ENCODE assay signal across 27 cellular contexts in genomic region chr12:115508990-115509389, GRCh38.
"Had no signal": no experiment of that assay in that cellular context is flagged by ENCODE, and none has a peak within 500 bp of the region (broad histone marks: within the 10 kb centered on the region; RNA-seq: fewer than 3 reads in every experiment).

No MANE protein-coding gene starts in this region.

- H3K27me3 ChIP-seq: left lung, ovary, right atrium auricular region, testis, thyroid gland, transverse colon, upper lobe of left lung, uterus had no signal

- H3K4me1 ChIP-seq: left lung, thyroid gland, transverse colon, uterus had no signal

- H3K9me3 ChIP-seq: testis, thyroid gland, transverse colon, uterus had no signal

- H3K27ac ChIP-seq: left lung, lower lobe of right lung, ovary, right atrium auricular region, skin epidermis, thyroid gland, transverse colon, uterus had no signal

- ATAC-seq: left colon; left lung; lower lobe of right lung; natural killer cell; sciatic nerve; stimulated activated effector memory CD8-positive, alpha-beta T cell treated with anti-CD3 and anti-CD28 coated beads, Interleukin-12 subunit alpha, Interleukin-12 subunit beta, amount 100 ng/mL, for 72 hours had no signal

- FAIRE-seq: islet of Langerhans, kidney had no signal

- H3K4me3 ChIP-seq: left lung, lower lobe of right lung, ovary, right atrium auricular region, skin epidermis, testis, thyroid gland, transverse colon, upper lobe of left lung, uterus had no signal

- DNase-seq: hypothalamus; immature natural killer cell; kidney; left colon; left lung; lower lobe of right lung; mammary epithelial cell; mesenchymal stem cell; naive B cell; natural killer cell; nephron progenitor cell; ovary; stimulated activated CD4-positive, alpha-beta T cell treated with anti-CD3 and anti-CD28 coated beads, Interleukin-12 subunit alpha, Interleukin-12 subunit beta, amount 100 ng/mL, for 4 hours; stimulated activated CD4-positive, alpha-beta T cell treated with anti-CD3 and anti-CD28 coated beads, Interleukin-15, amount 100 ng/mL, for 24 hours; stimulated activated CD4-positive, alpha-beta T cell treated with anti-CD3 and anti-CD28 coated beads, Interleukin-2, amount 100 ng/mL, for 24 hours; stimulated activated CD4-positive, alpha-beta T cell treated with anti-CD3 and anti-CD28 coated beads, Interleukin-4, amount 100 ng/mL, for 24 hours; stimulated activated naive CD4-positive, alpha-beta T cell; testis; thyroid gland; transverse colon; upper lobe of left lung; uterus had no signal

- H3K36me3 ChIP-seq: left lung, lower lobe of right lung, ovary, right atrium auricular region, thyroid gland, transverse colon, upper lobe of left lung, uterus had no signal
